1 cellular context compared by ENCODE assay signal in the genomic region with DNA sequence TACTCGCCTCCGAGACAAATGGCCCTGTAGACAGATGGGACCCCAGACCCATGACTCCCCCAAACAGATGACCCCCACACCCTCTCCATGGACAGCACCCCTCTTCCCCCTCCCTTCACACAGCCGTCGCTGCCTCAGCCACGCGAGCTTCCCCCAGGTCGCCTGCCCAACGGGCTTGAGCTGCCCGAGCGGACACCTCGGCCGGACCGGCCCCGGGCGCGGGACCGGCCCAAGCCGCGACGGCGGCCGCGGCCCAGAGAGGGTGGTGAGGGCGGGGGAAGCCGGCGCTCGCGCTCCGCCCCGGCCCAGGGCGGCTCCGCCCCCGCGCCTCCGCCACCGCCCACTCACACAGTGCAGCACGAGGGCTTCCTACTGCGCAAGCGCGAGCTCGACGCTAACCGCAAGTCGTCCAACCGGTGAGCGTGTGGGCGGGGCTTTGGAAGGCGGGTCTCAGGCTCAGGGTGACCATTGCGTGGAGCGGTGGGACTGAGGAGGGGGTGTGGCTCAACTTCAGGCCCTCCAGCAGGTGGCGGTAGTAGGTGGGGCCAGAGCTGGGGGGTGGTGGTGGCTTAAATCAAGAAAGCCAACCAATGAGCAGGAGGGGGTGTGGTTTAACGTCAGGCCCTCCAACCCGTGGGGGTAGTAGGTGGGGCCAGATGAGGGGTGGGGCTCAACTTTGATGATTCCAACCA.
TF ChIP-seq lines count a peak whose summit lies in the region.

No MANE protein-coding gene starts in this region.

TF ChIP-seq in H1, 55 proteins besides CTCF, POLR2A, EP300 and RAD21:
- no peak for TF ChIP-seq HDAC2 (IDR thresholded peaks at IDR 0.05; ENCODE audit: borderline replicate concordance in 1 of 2, low read depth in 2 of 2, low read length in 2 of 2)
- TF ChIP-seq RFX5 (IDR thresholded peaks at IDR 0.05; ENCODE audit: borderline replicate concordance, low read depth, low read length) = no peak
- TF ChIP-seq GTF2F1 (IDR thresholded peaks at IDR 0.05; ENCODE audit: borderline replicate concordance, low read depth, low read length) = no peak
- TF ChIP-seq SP2 (IDR thresholded peaks at IDR 0.05; ENCODE audit: low read length) = no peak
- TF ChIP-seq GABPA (IDR thresholded peaks at IDR 0.05; ENCODE audit: borderline replicate concordance, insufficient read depth, low read length) = no peak
- TF ChIP-seq SIX5 (IDR thresholded peaks at IDR 0.05; ENCODE audit: low read depth, low read length) = no peak
- TF ChIP-seq POLR2AphosphoS5 (IDR thresholded peaks at IDR 0.05; ENCODE audit: low read depth, low read length) = no peak
- TF ChIP-seq, protein P1, sequence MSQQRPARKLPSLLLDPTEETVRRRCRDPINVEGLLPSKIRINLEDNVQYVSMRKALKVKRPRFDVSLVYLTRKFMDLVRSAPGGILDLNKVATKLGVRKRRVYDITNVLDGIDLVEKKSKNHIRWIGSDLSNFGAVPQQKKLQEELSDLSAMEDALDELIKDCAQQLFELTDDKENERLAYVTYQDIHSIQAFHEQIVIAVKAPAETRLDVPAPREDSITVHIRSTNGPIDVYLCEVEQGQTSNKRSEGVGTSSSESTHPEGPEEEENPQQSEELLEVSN (IDR thresholded peaks at IDR 0.05) = peak; percentile 75
- TF ChIP-seq, protein P2, sequence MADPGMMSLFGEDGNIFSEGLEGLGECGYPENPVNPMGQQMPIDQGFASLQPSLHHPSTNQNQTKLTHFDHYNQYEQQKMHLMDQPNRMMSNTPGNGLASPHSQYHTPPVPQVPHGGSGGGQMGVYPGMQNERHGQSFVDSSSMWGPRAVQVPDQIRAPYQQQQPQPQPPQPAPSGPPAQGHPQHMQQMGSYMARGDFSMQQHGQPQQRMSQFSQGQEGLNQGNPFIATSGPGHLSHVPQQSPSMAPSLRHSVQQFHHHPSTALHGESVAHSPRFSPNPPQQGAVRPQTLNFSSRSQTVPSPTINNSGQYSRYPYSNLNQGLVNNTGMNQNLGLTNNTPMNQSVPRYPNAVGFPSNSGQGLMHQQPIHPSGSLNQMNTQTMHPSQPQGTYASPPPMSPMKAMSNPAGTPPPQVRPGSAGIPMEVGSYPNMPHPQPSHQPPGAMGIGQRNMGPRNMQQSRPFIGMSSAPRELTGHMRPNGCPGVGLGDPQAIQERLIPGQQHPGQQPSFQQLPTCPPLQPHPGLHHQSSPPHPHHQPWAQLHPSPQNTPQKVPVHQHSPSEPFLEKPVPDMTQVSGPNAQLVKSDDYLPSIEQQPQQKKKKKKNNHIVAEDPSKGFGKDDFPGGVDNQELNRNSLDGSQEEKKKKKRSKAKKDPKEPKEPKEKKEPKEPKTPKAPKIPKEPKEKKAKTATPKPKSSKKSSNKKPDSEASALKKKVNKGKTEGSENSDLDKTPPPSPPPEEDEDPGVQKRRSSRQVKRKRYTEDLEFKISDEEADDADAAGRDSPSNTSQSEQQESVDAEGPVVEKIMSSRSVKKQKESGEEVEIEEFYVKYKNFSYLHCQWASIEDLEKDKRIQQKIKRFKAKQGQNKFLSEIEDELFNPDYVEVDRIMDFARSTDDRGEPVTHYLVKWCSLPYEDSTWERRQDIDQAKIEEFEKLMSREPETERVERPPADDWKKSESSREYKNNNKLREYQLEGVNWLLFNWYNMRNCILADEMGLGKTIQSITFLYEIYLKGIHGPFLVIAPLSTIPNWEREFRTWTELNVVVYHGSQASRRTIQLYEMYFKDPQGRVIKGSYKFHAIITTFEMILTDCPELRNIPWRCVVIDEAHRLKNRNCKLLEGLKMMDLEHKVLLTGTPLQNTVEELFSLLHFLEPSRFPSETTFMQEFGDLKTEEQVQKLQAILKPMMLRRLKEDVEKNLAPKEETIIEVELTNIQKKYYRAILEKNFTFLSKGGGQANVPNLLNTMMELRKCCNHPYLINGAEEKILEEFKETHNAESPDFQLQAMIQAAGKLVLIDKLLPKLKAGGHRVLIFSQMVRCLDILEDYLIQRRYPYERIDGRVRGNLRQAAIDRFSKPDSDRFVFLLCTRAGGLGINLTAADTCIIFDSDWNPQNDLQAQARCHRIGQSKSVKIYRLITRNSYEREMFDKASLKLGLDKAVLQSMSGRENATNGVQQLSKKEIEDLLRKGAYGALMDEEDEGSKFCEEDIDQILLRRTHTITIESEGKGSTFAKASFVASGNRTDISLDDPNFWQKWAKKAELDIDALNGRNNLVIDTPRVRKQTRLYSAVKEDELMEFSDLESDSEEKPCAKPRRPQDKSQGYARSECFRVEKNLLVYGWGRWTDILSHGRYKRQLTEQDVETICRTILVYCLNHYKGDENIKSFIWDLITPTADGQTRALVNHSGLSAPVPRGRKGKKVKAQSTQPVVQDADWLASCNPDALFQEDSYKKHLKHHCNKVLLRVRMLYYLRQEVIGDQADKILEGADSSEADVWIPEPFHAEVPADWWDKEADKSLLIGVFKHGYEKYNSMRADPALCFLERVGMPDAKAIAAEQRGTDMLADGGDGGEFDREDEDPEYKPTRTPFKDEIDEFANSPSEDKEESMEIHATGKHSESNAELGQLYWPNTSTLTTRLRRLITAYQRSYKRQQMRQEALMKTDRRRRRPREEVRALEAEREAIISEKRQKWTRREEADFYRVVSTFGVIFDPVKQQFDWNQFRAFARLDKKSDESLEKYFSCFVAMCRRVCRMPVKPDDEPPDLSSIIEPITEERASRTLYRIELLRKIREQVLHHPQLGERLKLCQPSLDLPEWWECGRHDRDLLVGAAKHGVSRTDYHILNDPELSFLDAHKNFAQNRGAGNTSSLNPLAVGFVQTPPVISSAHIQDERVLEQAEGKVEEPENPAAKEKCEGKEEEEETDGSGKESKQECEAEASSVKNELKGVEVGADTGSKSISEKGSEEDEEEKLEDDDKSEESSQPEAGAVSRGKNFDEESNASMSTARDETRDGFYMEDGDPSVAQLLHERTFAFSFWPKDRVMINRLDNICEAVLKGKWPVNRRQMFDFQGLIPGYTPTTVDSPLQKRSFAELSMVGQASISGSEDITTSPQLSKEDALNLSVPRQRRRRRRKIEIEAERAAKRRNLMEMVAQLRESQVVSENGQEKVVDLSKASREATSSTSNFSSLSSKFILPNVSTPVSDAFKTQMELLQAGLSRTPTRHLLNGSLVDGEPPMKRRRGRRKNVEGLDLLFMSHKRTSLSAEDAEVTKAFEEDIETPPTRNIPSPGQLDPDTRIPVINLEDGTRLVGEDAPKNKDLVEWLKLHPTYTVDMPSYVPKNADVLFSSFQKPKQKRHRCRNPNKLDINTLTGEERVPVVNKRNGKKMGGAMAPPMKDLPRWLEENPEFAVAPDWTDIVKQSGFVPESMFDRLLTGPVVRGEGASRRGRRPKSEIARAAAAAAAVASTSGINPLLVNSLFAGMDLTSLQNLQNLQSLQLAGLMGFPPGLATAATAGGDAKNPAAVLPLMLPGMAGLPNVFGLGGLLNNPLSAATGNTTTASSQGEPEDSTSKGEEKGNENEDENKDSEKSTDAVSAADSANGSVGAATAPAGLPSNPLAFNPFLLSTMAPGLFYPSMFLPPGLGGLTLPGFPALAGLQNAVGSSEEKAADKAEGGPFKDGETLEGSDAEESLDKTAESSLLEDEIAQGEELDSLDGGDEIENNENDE (IDR thresholded peaks at IDR 0.05; ENCODE audit: insufficient replicate concordance, low read length) = no peak
- TF ChIP-seq TEAD4 (IDR thresholded peaks at IDR 0.05; ENCODE audit: low read depth, low read length) = no peak
- no peak for TF ChIP-seq SAP30 (IDR thresholded peaks at IDR 0.05; ENCODE audit: insufficient read depth, insufficient replicate concordance, low read length)
- peak; percentile 99 for TF ChIP-seq EGR1 (IDR thresholded peaks at IDR 0.05; ENCODE audit: borderline replicate concordance, low read depth, low read length)
- TF ChIP-seq CBX5 (IDR thresholded peaks at IDR 0.05; ENCODE audit: low read depth, low read length) = no peak
- no peak for TF ChIP-seq NANOG (IDR thresholded peaks at IDR 0.05; ENCODE audit: insufficient read depth, low read depth, low read length, poor library complexity, severe bottlenecking)
- TF ChIP-seq RXRA (IDR thresholded peaks at IDR 0.05; ENCODE audit: insufficient read depth, low read depth, low read length) = no peak
- TF ChIP-seq SP1 (IDR thresholded peaks at IDR 0.05; ENCODE audit: low read depth, low read length) = peak; percentile 85; the same call in 1 of the 2 replicates
- no peak for TF ChIP-seq RNF2 (IDR thresholded peaks at IDR 0.05; ENCODE audit: borderline replicate concordance, low read depth, low read length, missing control alignments, poor library complexity, severe bottlenecking)
- peak; percentile 71 for TF ChIP-seq KDM4A (IDR thresholded peaks at IDR 0.05; ENCODE audit: low read depth, low read length, severe bottlenecking)
- TF ChIP-seq BACH1 (IDR thresholded peaks at IDR 0.05; ENCODE audit: low read length) = no peak
- no peak for TF ChIP-seq ASH2L (IDR thresholded peaks at IDR 0.05; ENCODE audit: low read length)
- TF ChIP-seq CHD1 (IDR thresholded peaks at IDR 0.05; ENCODE audit: low read depth, low read length) = no peak
- no peak for TF ChIP-seq KDM1A (IDR thresholded peaks at IDR 0.05; ENCODE audit: borderline replicate concordance, low read length)
- no peak for TF ChIP-seq TAF1 (IDR thresholded peaks at IDR 0.05; ENCODE audit: low read depth, low read length)
- TF ChIP-seq HDAC6 (IDR thresholded peaks at IDR 0.05; ENCODE audit: low read depth, low read length) = no peak
- no peak for TF ChIP-seq JUN (IDR thresholded peaks at IDR 0.05; ENCODE audit: low read depth, low read length)
- no peak for TF ChIP-seq MAFK (IDR thresholded peaks at IDR 0.05; ENCODE audit: low read depth, low read length)
- no peak for TF ChIP-seq SRF (IDR thresholded peaks at IDR 0.05; ENCODE audit: low read depth, low read length)
- TF ChIP-seq BRCA1 (IDR thresholded peaks at IDR 0.05; ENCODE audit: low read depth, low read length) = no peak
- 0 out of 2 replicates have a peak, but pooled peaks have one; percentile 41 for TF ChIP-seq CHD2 (IDR thresholded peaks at IDR 0.05; ENCODE audit: low read length)
- TF ChIP-seq, protein P3, sequence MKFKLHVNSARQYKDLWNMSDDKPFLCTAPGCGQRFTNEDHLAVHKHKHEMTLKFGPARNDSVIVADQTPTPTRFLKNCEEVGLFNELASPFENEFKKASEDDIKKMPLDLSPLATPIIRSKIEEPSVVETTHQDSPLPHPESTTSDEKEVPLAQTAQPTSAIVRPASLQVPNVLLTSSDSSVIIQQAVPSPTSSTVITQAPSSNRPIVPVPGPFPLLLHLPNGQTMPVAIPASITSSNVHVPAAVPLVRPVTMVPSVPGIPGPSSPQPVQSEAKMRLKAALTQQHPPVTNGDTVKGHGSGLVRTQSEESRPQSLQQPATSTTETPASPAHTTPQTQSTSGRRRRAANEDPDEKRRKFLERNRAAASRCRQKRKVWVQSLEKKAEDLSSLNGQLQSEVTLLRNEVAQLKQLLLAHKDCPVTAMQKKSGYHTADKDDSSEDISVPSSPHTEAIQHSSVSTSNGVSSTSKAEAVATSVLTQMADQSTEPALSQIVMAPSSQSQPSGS (IDR thresholded peaks at IDR 0.05; ENCODE audit: low read length) = no peak
- no peak for TF ChIP-seq TAF7 (optimal IDR thresholded peaks at IDR 0.05; ENCODE audit: borderline replicate concordance, low read depth, low read length)
- TF ChIP-seq CBX8 (IDR thresholded peaks at IDR 0.05; ENCODE audit: borderline replicate concordance, low read depth, low read length) = no peak
- TF ChIP-seq CEBPB (IDR thresholded peaks at IDR 0.05; ENCODE audit: low read depth, low read length) = no peak
- TF ChIP-seq SIN3A (conservative IDR thresholded peaks at IDR 0.05 in 1 of 2, IDR thresholded peaks at IDR 0.05 in 1 of 2; ENCODE audit: low read depth in 1 of 2, low read length in 2 of 2) = peak in 1 of 2 experiments; percentile 28; a peak in 1 of 4 replicates
- TF ChIP-seq, protein P4, sequence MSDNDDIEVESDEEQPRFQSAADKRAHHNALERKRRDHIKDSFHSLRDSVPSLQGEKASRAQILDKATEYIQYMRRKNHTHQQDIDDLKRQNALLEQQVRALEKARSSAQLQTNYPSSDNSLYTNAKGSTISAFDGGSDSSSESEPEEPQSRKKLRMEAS (IDR thresholded peaks at IDR 0.05) = peak; percentile 78
- TF ChIP-seq SUZ12 (IDR thresholded peaks at IDR 0.05; ENCODE audit: low read length) = no peak
- TF ChIP-seq PHF8 (conservative IDR thresholded peaks at IDR 0.05; ENCODE audit: low read depth, low read length) = no peak
- 0 out of 2 replicates have a peak, but pooled peaks have one; percentile 16 for TF ChIP-seq TBP (IDR thresholded peaks at IDR 0.05; ENCODE audit: low read depth, low read length)
- TF ChIP-seq EZH2 (IDR thresholded peaks at IDR 0.05; ENCODE audit: low read depth, low read length, severe bottlenecking) = no peak
- TF ChIP-seq BCL11A (IDR thresholded peaks at IDR 0.05; ENCODE audit: low read depth in 2 of 2, low read length in 2 of 2) = no peak
- TF ChIP-seq, protein P5, sequence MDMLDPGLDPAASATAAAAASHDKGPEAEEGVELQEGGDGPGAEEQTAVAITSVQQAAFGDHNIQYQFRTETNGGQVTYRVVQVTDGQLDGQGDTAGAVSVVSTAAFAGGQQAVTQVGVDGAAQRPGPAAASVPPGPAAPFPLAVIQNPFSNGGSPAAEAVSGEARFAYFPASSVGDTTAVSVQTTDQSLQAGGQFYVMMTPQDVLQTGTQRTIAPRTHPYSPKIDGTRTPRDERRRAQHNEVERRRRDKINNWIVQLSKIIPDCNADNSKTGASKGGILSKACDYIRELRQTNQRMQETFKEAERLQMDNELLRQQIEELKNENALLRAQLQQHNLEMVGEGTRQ (IDR thresholded peaks at IDR 0.05; ENCODE audit: low read length) = no peak
- TF ChIP-seq JUND (IDR thresholded peaks at IDR 0.05; ENCODE audit: low read length) = no peak
- no peak for TF ChIP-seq KDM5A (IDR thresholded peaks at IDR 0.05; ENCODE audit: low read length)
- no peak for TF ChIP-seq POU5F1 (IDR thresholded peaks at IDR 0.05; ENCODE audit: low read depth, low read length)
- peak; percentile 93; the same call in 1 of the 2 replicates for TF ChIP-seq SP4 (IDR thresholded peaks at IDR 0.05; ENCODE audit: low read length)
- TF ChIP-seq NRF1 (IDR thresholded peaks at IDR 0.05; ENCODE audit: low read depth, low read length) = peak; percentile 72
- TF ChIP-seq, protein P6, sequence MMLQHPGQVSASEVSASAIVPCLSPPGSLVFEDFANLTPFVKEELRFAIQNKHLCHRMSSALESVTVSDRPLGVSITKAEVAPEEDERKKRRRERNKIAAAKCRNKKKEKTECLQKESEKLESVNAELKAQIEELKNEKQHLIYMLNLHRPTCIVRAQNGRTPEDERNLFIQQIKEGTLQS (IDR thresholded peaks at IDR 0.05; ENCODE audit: insufficient read depth, low read depth, low read length) = no peak
- TF ChIP-seq CTBP2 (IDR thresholded peaks at IDR 0.05; ENCODE audit: borderline replicate concordance, insufficient read depth, insufficient read length, low read length) = no peak
- TF ChIP-seq ZNF274 (IDR thresholded peaks at IDR 0.05; ENCODE audit: borderline replicate concordance, extremely low read depth, low read length) = no peak
- TF ChIP-seq CREB1 (IDR thresholded peaks at IDR 0.05) = no peak; the same call in none of the 2 replicates
- TF ChIP-seq YY1 (IDR thresholded peaks at IDR 0.05; ENCODE audit: low read depth, low read length) = no peak
- no peak for TF ChIP-seq SIRT6 (IDR thresholded peaks at IDR 0.05; ENCODE audit: low read length)
- TF ChIP-seq FOSL1 (IDR thresholded peaks at IDR 0.05; ENCODE audit: insufficient read depth, low read depth, low read length) = no peak
- no peak; the same call in 1 of the 2 replicates for TF ChIP-seq RBBP5 (IDR thresholded peaks at IDR 0.05; ENCODE audit: borderline replicate concordance, low read depth, low read length)
- no peak for TF ChIP-seq TCF12 (IDR thresholded peaks at IDR 0.05; ENCODE audit: low read depth, low read length)
